Comparison of ENCODE assay signal across 9 cellular contexts in genomic region chr5:34916518-34916917, GRCh38. TPM values are rescaled to one million over a fixed set of nuclear protein-coding genes. Genes with fewer than 3 reads are reported as not detected.
DNase-seq lines count a peak whose midpoint lies in the region; ATAC-seq and TF ChIP-seq lines count a peak whose summit lies in the region.
"Had no signal": no experiment of that assay in that cellular context is flagged by ENCODE, and none has a peak within 500 bp of the region (broad histone marks: within the 10 kb centered on the region; RNA-seq: fewer than 3 reads in every experiment).

No MANE protein-coding gene starts in this region.

- H3K4me3 Mint-ChIP-seq in CD8-positive, alpha-beta memory T cell: no peak overlapping the region
- H3K4me3 Mint-ChIP-seq: activated naive CD8-positive, alpha-beta T cell had no signal

- H3K27me3 ChIP-seq in CD8-positive, alpha-beta memory T cell (ENCODE audit: insufficient read depth, low read length, poor library complexity, severe bottlenecking): no peaks in the 10 kb centered on the region
- H3K27me3 ChIP-seq in ovary: no peaks in the 10 kb centered on the region

- peaks cover 11% of the 10 kb centered on the region for H3K36me3 ChIP-seq in CD8-positive, alpha-beta memory T cell (ENCODE audit: insufficient read depth, low read length)
- no peaks in the 10 kb centered on the region for H3K36me3 ChIP-seq in ovary

- intact Hi-C loops in ovary (cut with DNase I): loop anchor here in 1 of 4 donors (10.0 kb wide), 1 partner anchor 1238 kb away; the partner anchor contains the start of genes LMBRD2 and SKP2

- TF ChIP-seq EP300 in ovary (IDR thresholded peaks at IDR 0.05): no peak

- H3K27ac Mint-ChIP-seq in CD8-positive, alpha-beta memory T cell: peak overlapping the region in 2 of 8 donors; percentile 65 to 73
- H3K27ac Mint-ChIP-seq: activated naive CD8-positive, alpha-beta T cell had no signal

- ATAC-seq in GM18502 (IDR thresholded peaks at IDR 0.05; ENCODE audit: poor library complexity, unreplicated experiment): no peak

- H3K9me3 Mint-ChIP-seq in CD8-positive, alpha-beta memory T cell: no peaks in the 10 kb centered on the region

- no peak for TF ChIP-seq CTCF in LNCaP clone FGC (IDR thresholded peaks at IDR 0.05; ENCODE audit: control insufficient read depth, extremely low read depth, insufficient read depth)
- TF ChIP-seq CTCF in epithelial cell of proximal tubule (conservative IDR thresholded peaks at IDR 0.05; ENCODE audit: low read depth, low read length): no peak
- TF ChIP-seq CTCF in ovary (IDR thresholded peaks at IDR 0.05): no peak

- H3K4me3 ChIP-seq in CD8-positive, alpha-beta memory T cell (ENCODE audit: low read length): peak overlapping the region; percentile 78
- H3K4me3 ChIP-seq in LNCaP clone FGC (ENCODE audit: low read depth, low read length) (peak overlapping the region; percentile 96), epithelial cell of proximal tubule (ENCODE audit: low read depth, low read length) (peak overlapping the region; percentile 99), ovary (peak overlapping the region; percentile 87)

- peak overlapping the region; percentile 89 for H3K27ac ChIP-seq in CD8-positive, alpha-beta memory T cell (ENCODE audit: low read depth, low read length)
- no peak overlapping the region for H3K27ac ChIP-seq in ovary

- H3K4me1 ChIP-seq in CD8-positive, alpha-beta memory T cell (ENCODE audit: insufficient read depth, low read length): peaks cover 34% of the 10 kb centered on the region
- peaks cover 6% of the 10 kb centered on the region for H3K4me1 ChIP-seq in ovary (ENCODE audit: insufficient read depth)

- DNase-seq in CD8-positive, alpha-beta memory T cell: no peak
- DNase-seq in LNCaP clone FGC (ENCODE audit: low read depth) (no peak), epithelial cell of proximal tubule (ENCODE audit: low read depth) (no peak), ovary (no peak), NCI-H524 treated with DMSO at 0.1 percent for 48 hours (lab: John Stamatoyannopoulos, UW) (no peak), DMS153 treated with DMSO at 0.1 percent for 48 hours (lab: John Stamatoyannopoulos, UW; ENCODE audit: unreplicated experiment) (no peak), NCI-H1436 (lab: John Stamatoyannopoulos, UW) (no peak)

- H3K36me3 Mint-ChIP-seq in CD8-positive, alpha-beta memory T cell: peaks cover 0 to 35% (median 2%) of the 10 kb centered on the region in 3 donors

- no peaks in the 10 kb centered on the region for H3K27me3 Mint-ChIP-seq in CD8-positive, alpha-beta memory T cell
- H3K27me3 Mint-ChIP-seq: activated naive CD8-positive, alpha-beta T cell had no signal

- H3K9me3 ChIP-seq in CD8-positive, alpha-beta memory T cell (ENCODE audit: low read length): no peaks in the 10 kb centered on the region
- H3K9me3 ChIP-seq in ovary: no peaks in the 10 kb centered on the region

- POLR2A ChIA-PET in CD8-positive, alpha-beta memory T cell (lab: Charles Lee): interaction anchor here (1.1 to 4.0 kb wide), 3 partner anchors 13 to 879 kb away, joined by 3 to 97 read pairs (median 11); partner anchors contain the start of genes DNAJC21 and TTC23L

- peaks cover 28 to 47% (median 38%) of the 10 kb centered on the region in 3 donors for H3K4me1 Mint-ChIP-seq in CD8-positive, alpha-beta memory T cell

- no peak for TF ChIP-seq POLR2A in ovary (IDR thresholded peaks at IDR 0.05)

- WGBS in ovary, 3 donors: 9 to 18% (median 11%) methylated on average over 6 of the region's 6 CpGs

- CTCF ChIA-PET in CD8-positive, alpha-beta memory T cell (lab: Charles Lee): interaction anchor here (1.4 to 4.1 kb wide), 4 partner anchors 13 to 1325 kb away, joined by 3 to 32 read pairs (median 4); partner anchors contain the start of genes DNAJC21 and NADK2

RNA-seq across cellular contexts. Expression of gene BRIX1, which starts 1.0 kb away (rescaled TPM):
- 100 to 1,000 TPM; 102 to 114 TPM for total RNA-seq in CD8-positive, alpha-beta memory T cell
- 53.4 TPM for polyA plus RNA-seq in CD8-positive, alpha-beta memory T cell
- total RNA-seq in epithelial cell of proximal tubule (41.5 and 66.9 TPM in 2 replicates), ovary (10 to 100 TPM; 15.5 to 33.9 (median 23.9) TPM)
- 10 to 100 TPM; 17.8 to 26.9 TPM for polyA plus RNA-seq in ovary

RNA-seq across cellular contexts. Expression of gene RAD1, which starts 1.2 kb away (rescaled TPM):
- 10 to 100 TPM; 41.3 to 44.2 TPM for total RNA-seq in CD8-positive, alpha-beta memory T cell
- polyA plus RNA-seq in CD8-positive, alpha-beta memory T cell: 23.5 TPM
- total RNA-seq in epithelial cell of proximal tubule (20.5 and 40.3 TPM in 2 replicates), ovary (10 to 100 TPM in 6 of 7 donors, 1 to 10 TPM in 1; 7.6 to 21.9 (median 18.5) TPM)
- 10 to 100 TPM; 14.3 to 27.3 TPM for polyA plus RNA-seq in ovary

RNA-seq across cellular contexts. Expression of gene DNAJC21, which starts 12.8 kb away (rescaled TPM):
- 10 to 100 TPM; 64.7 to 70.6 TPM for total RNA-seq in CD8-positive, alpha-beta memory T cell
- polyA plus RNA-seq in CD8-positive, alpha-beta memory T cell: 31.0 TPM
- total RNA-seq in epithelial cell of proximal tubule: 24.7 and 27.2 TPM in 2 replicates
- 10 to 100 TPM; 21.6 to 38.7 (median 35.2) TPM for total RNA-seq in ovary
- 10 to 100 TPM; 19.4 to 31.8 TPM for polyA plus RNA-seq in ovary
